Comparison of ENCODE assay signal across 8 cellular contexts in genomic region chr14:69648480-69649414, GRCh38. TPM values are rescaled to one million over a fixed set of nuclear protein-coding genes. Genes with fewer than 3 reads are reported as not detected.
DNase-seq lines count a peak whose midpoint lies in the region; TF ChIP-seq lines count a peak whose summit lies in the region.

No MANE protein-coding gene starts in this region.

- H3K9ac ChIP-seq in muscle layer of colon (ENCODE audit: low read length): no peak overlapping the region

- TF ChIP-seq CTCF in AG04449 (IDR thresholded peaks at IDR 0.05; ENCODE audit: insufficient read depth, low read length, missing control alignments): no peak
- no peak for TF ChIP-seq CTCF in chondrocyte (IDR thresholded peaks at IDR 0.05)

- H3K4me1 ChIP-seq in muscle layer of colon (ENCODE audit: insufficient read depth, low read length): peaks cover 68% of the 10 kb centered on the region

- H3K36me3 ChIP-seq in muscle layer of colon (ENCODE audit: insufficient read depth, low read length): no peaks in the 10 kb centered on the region

- no peaks in the 10 kb centered on the region for H3K27me3 ChIP-seq in muscle layer of colon (ENCODE audit: control insufficient read depth in 1 of 2, insufficient read depth in 2 of 2, low read length in 2 of 2)

- H3K4me3 Mint-ChIP-seq in chondrocyte (ENCODE audit: unreplicated experiment): peak overlapping the region; percentile 40

- H3K4me3 ChIP-seq in AG04449 (ENCODE audit: low read depth, low read length) (peak overlapping the region; percentile 9; the same call in 1 of the 2 replicates), muscle layer of colon (ENCODE audit: low read depth in 1 of 2, low read length in 2 of 2) (peak overlapping the region in 1 of 2 donors; percentile 7)

- peak overlapping the region; percentile 91 for H3K27ac Mint-ChIP-seq in chondrocyte (ENCODE audit: unreplicated experiment)

- peaks cover 83% of the 10 kb centered on the region for H3K4me1 Mint-ChIP-seq in chondrocyte (ENCODE audit: low read depth)

- no peaks in the 10 kb centered on the region for H3K9me3 Mint-ChIP-seq in chondrocyte (ENCODE audit: low read depth)

- DNase-seq in AG04449 (ENCODE audit: low read depth, low spot score) (no peak), NCI-H2107 (lab: John Stamatoyannopoulos, UW) (peak; percentile 66), chondrocyte (ENCODE audit: low spot score) (no peak), epidermal melanocyte (ENCODE audit: insufficient read length, low spot score) (no peak), inferior parietal cortex (ENCODE audit: extremely low spot score) (no peak), NCI-H2227 (lab: John Stamatoyannopoulos, UW; ENCODE audit: unreplicated experiment) (no peak)

- no peaks in the 10 kb centered on the region for H3K27me3 Mint-ChIP-seq in chondrocyte (ENCODE audit: low read depth)

- POLR2A ChIA-PET in AG04449 (lab: Yijun Ruan, JAX): interaction anchor here (0.7 kb wide), 1 partner anchor 11 kb away, joined by 4 read pairs; no protein-coding TSS in a partner anchor

- CTCF ChIA-PET in AG04449 (lab: Yijun Ruan, JAX): interaction anchor here (0.9 to 1.9 kb wide), 6 partner anchors 11 to 78 kb away, joined by 3 to 8 read pairs (median 4); no protein-coding TSS in a partner anchor

- TF ChIP-seq POLR2A in GM18951 (IDR thresholded peaks at IDR 0.05; ENCODE audit: extremely low read depth, insufficient read depth, insufficient read length): peak; percentile 32

- no peaks in the 10 kb centered on the region for H3K9me3 ChIP-seq in muscle layer of colon (ENCODE audit: low read length)

- H3K36me3 Mint-ChIP-seq in chondrocyte (ENCODE audit: low read depth): no peaks in the 10 kb centered on the region

- H3K27ac ChIP-seq in muscle layer of colon (ENCODE audit: low read depth, low read length): peak overlapping the region; percentile 39

- in situ Hi-C loops in GM18951 (cut with MboI; ENCODE audit: low sequenced_read_pairs, unreplicated experiment): no loop called here

RNA-seq across cellular contexts. Expression of gene SUSD6, which starts 37.4 kb away (rescaled TPM):
- total RNA-seq in chondrocyte: 49.1 to 51.6 TPM (median 49.3 TPM) in 3 replicates
